Comparison of ENCODE assay signal across 8 cellular contexts in genomic region chr5:131417240-131417869, GRCh38.
A peak's percentile ranks its signal among the peaks of the same experiment; 100 is the strongest.
DNase-seq lines count a peak whose midpoint lies in the region; ATAC-seq and TF ChIP-seq lines count a peak whose summit lies in the region.

No MANE protein-coding gene starts in this region.

- H3K4me1 ChIP-seq in foreskin keratinocyte, result no peaks in the 10 kb centered on the region
- peaks cover 3 to 18% of the 10 kb centered on the region in 2 donors for H3K4me1 ChIP-seq in thyroid gland

- H3K27ac Mint-ChIP-seq in osteocyte (ENCODE audit: unreplicated experiment), result no peak overlapping the region

- H3K9me3 Mint-ChIP-seq in osteocyte (ENCODE audit: unreplicated experiment), result no peaks in the 10 kb centered on the region

- no peaks in the 10 kb centered on the region for H3K36me3 ChIP-seq in thyroid gland

- H3K27me3 Mint-ChIP-seq in osteocyte (ENCODE audit: unreplicated experiment), result no peaks in the 10 kb centered on the region

- intact Hi-C loops in thyroid gland (cut with DNase I), result loop anchor here (10.0 kb wide), 1 partner anchor 243 kb away; the partner anchor contains the start of gene LYRM7

- H3K4me3 ChIP-seq in thyroid gland (replicated peaks in 1 of 3), result no peak overlapping the region

- no peak for TF ChIP-seq POLR2A in thyroid gland (IDR thresholded peaks at IDR 0.05)

- ATAC-seq in GM21576 (IDR thresholded peaks at IDR 0.05; ENCODE audit: unreplicated experiment) (peak; percentile 38), foreskin keratinocyte (peak; percentile 69)

- no peak overlapping the region for H3K4me3 Mint-ChIP-seq in osteocyte (ENCODE audit: unreplicated experiment)

- no peaks in the 10 kb centered on the region for H3K9me3 ChIP-seq in thyroid gland

- no peak overlapping the region for H3K27ac ChIP-seq in foreskin keratinocyte
- H3K27ac ChIP-seq in thyroid gland, result no peak overlapping the region

- H3K4me1 Mint-ChIP-seq in osteocyte (ENCODE audit: unreplicated experiment), result peaks cover 9% of the 10 kb centered on the region

- no peaks in the 10 kb centered on the region for H3K27me3 ChIP-seq in foreskin keratinocyte
- H3K27me3 ChIP-seq in thyroid gland, result no peaks in the 10 kb centered on the region

- DNase-seq in DMS53 (lab: John Stamatoyannopoulos, UW) (peak; percentile 87), LHCN-M2 (ENCODE audit: low read depth) (peak; percentile 66), SHP77 treated with DMSO at 0.1 percent for 48 hours (lab: John Stamatoyannopoulos, UW) (peak; percentile 36), foreskin keratinocyte (peak; percentile 7 to 47), osteocyte (ENCODE audit: extremely low spot score, unreplicated experiment) (peak; percentile 89), thyroid gland (peak; percentile 85 to 92)
- DNase-seq in activated effector memory CD4-positive, alpha-beta T cell treated with Interleukin-2 at 50 U/mL for 16 hours, result peak; percentile 67

- TF ChIP-seq CTCF in foreskin keratinocyte (conservative IDR thresholded peaks at IDR 0.05) (peak; percentile 87), osteocyte (IDR thresholded peaks at IDR 0.05) (peak; percentile 91), thyroid gland (IDR thresholded peaks at IDR 0.05) (peak; percentile 76 to 89 (median 84))

- 18 to 19% methylated on average over 7 of the region's 7 CpGs for WGBS in thyroid gland, 2 donors

- no peaks in the 10 kb centered on the region for H3K36me3 Mint-ChIP-seq in osteocyte (ENCODE audit: unreplicated experiment)

Comparison
In these comparisons a context has a peak if more than half of its experiments do, and no peak if none do; other contexts are left out.
1. DNase-seq: peak in every context shown above with its lines; median percentile 89 in osteocyte; 88 in thyroid gland; 87 in DMS53; 67 in activated effector memory CD4-positive, alpha-beta T cell treated with Interleukin-2 at 50 U/mL for 16 hours; 66 in LHCN-M2; 36 in SHP77 treated with DMSO at 0.1 percent for 48 hours; 27 in foreskin keratinocyte.